In the genomic region with DNA sequence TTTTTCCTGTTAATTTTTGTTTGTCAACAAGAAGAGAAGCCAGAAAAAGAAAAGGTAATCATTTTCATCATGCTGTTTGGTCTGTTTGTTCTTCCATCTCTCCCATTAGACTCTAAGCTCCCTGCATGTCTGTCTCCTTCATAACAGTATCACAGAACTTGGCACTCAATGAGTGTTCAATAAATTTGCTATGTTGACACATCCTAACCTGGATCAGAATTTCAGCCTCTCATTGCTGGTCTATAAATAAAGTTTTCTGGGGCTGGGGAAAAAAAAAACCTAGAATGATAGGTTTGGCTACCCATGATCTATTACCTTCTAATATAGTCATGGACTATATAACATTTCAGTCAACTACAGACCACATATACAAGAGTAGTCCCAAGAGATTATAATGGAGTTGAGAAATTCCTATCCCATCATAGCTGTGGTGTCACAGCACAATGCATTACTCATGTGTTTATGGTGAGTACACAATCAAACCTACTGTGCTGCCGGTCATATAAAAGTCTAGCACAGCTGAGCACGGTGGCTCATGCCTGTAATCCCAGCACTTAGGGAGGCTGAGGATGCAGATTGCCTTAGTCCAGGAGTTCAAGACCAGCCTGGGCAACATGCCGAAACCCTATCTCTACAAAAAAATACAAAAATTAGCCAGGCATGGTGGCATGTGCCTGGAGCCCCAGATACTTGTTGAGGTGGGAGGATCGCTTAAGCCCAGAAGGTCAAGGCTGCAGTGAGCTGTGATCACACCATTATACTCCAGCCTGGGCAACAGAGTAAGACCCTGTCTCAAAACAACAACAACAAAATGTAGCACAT, we compare ENCODE assay signal across 11 cellular contexts. TPM values are rescaled to one million over a fixed set of nuclear protein-coding genes. Genes with fewer than 3 reads are reported as not detected.
A peak's percentile ranks its signal among the peaks of the same experiment; 100 is the strongest.
DNase-seq lines count a peak whose midpoint lies in the region; ATAC-seq and TF ChIP-seq lines count a peak whose summit lies in the region.
"Had no signal": no experiment of that assay in that cellular context is flagged by ENCODE, and none has a peak within 500 bp of the region (broad histone marks: within the 10 kb centered on the region; RNA-seq: fewer than 3 reads in every experiment).

No MANE protein-coding gene starts in this region.

- H2AFZ ChIP-seq in Loucy (ENCODE audit: low read length) (no peak overlapping the region), mesenchymal stem cell (ENCODE audit: low read depth, low read length) (no peak overlapping the region)
- H2AFZ ChIP-seq: parathyroid adenoma had no signal

- H3K79me1 ChIP-seq in mesenchymal stem cell (replicated peaks; ENCODE audit: low read length, poor library complexity, severe bottlenecking), result peaks cover 3% of the 10 kb centered on the region

- H3K36me3 ChIP-seq in BJ (ENCODE audit: control insufficient read depth, insufficient read depth, low read length), result no peaks in the 10 kb centered on the region
- H3K36me3 ChIP-seq in Loucy (ENCODE audit: insufficient read depth, low read length), result no peaks in the 10 kb centered on the region
- H3K36me3 ChIP-seq in mesenchymal stem cell (ENCODE audit: control insufficient read depth in 1 of 2, insufficient read depth in 2 of 2, low read depth in 1 of 2, low read length in 2 of 2), result no peaks in the 10 kb centered on the region
- H3K36me3 ChIP-seq: heart left ventricle had no signal

- no peak overlapping the region for H3K27ac ChIP-seq in mesenchymal stem cell (ENCODE audit: low read length, poor library complexity, severe bottlenecking)
- H3K27ac ChIP-seq: heart left ventricle, parathyroid adenoma had no signal

- H3K4me1 ChIP-seq in Loucy (ENCODE audit: insufficient read depth, low read length, poor library complexity, severe bottlenecking) (peaks cover 52% of the 10 kb centered on the region), mesenchymal stem cell (ENCODE audit: control insufficient read depth, insufficient read depth, low read depth, low read length) (peaks cover 11% of the 10 kb centered on the region)

- H3K9me3 ChIP-seq in Loucy (ENCODE audit: insufficient read depth, low read depth, low read length), result no peaks in the 10 kb centered on the region
- H3K9me3 ChIP-seq in mesenchymal stem cell (ENCODE audit: control insufficient read depth, low read length), result no peaks in the 10 kb centered on the region
- H3K9me3 ChIP-seq: heart left ventricle had no signal

- H3K9ac ChIP-seq in Loucy (ENCODE audit: low read depth, low read length, poor library complexity, severe bottlenecking) (peak overlapping the region; percentile 28), mesenchymal stem cell (ENCODE audit: low read length) (no peak overlapping the region)
- H3K9ac ChIP-seq: parathyroid adenoma had no signal

- peaks cover 98% of the 10 kb centered on the region for H3K79me2 ChIP-seq in Loucy (ENCODE audit: insufficient read depth, low read length)

- H2BK12ac ChIP-seq in mesenchymal stem cell (ENCODE audit: low read length in 2 of 2), result no peak overlapping the region

- DNase-seq in BJ (ENCODE audit: low read depth) (peak; percentile 19), brain pericyte (ENCODE audit: low read depth, low spot score) (peak; percentile 50), mesenchymal stem cell (peak; percentile 98), KG1 (lab: John Stamatoyannopoulos, UW) (no peak)
- no peak for DNase-seq in stimulated activated CD4-positive, alpha-beta T cell treated with anti-CD3 and anti-CD28 coated beads, Interleukin-4, amount 100 ng/mL, for 1 hour
- DNase-seq in activated effector memory CD4-positive, alpha-beta T cell treated with anti-CD3 and anti-CD28 coated beads, Interleukin-2, amount 50 U/mL, for 16 hours, result no peak
- DNase-seq: DMS 273 treated with DMSO at 0.1 percent for 48 hours, heart left ventricle had no signal

- ATAC-seq in HG03175 (IDR thresholded peaks at IDR 0.05; ENCODE audit: unreplicated experiment), result no peak
- ATAC-seq: heart left ventricle had no signal

- H4K91ac ChIP-seq in mesenchymal stem cell (ENCODE audit: low read length), result no peak overlapping the region

- H3K18ac ChIP-seq in mesenchymal stem cell (ENCODE audit: low read depth in 1 of 2, low read length in 2 of 2), result peak overlapping the region in 1 of 2 experiments; percentile 1

- no peaks in the 10 kb centered on the region for H3K9me2 ChIP-seq in Loucy (replicated peaks; ENCODE audit: low read depth, low read length)

- no peak overlapping the region for H2BK5ac ChIP-seq in mesenchymal stem cell (ENCODE audit: low read depth, low read length, poor library complexity, severe bottlenecking)

- H3K27me3 ChIP-seq in BJ (ENCODE audit: control insufficient read depth, insufficient read depth, low read length), result no peaks in the 10 kb centered on the region
- H3K27me3 ChIP-seq in Loucy (ENCODE audit: insufficient read depth, low read length, poor library complexity, severe bottlenecking), result no peaks in the 10 kb centered on the region
- no peaks in the 10 kb centered on the region for H3K27me3 ChIP-seq in mesenchymal stem cell (ENCODE audit: control insufficient read depth in 1 of 2, insufficient read depth in 1 of 2, low read length in 2 of 2)
- H3K27me3 ChIP-seq: heart left ventricle had no signal

- H3K14ac ChIP-seq in mesenchymal stem cell (ENCODE audit: low read length in 2 of 2), result no peak overlapping the region

- H3K4me2 ChIP-seq in Loucy (ENCODE audit: low read depth, low read length, poor library complexity, severe bottlenecking) (peak overlapping the region; percentile 59), mesenchymal stem cell (ENCODE audit: low read length, poor library complexity, severe bottlenecking) (no peak overlapping the region)

- H4K8ac ChIP-seq in mesenchymal stem cell (ENCODE audit: low read length), result peak overlapping the region; percentile 9

- CTCF ChIA-PET in BJ (lab: Yijun Ruan, JAX), result interaction anchor here (1.1 to 1.9 kb wide), 2 partner anchors 137 to 142 kb away, joined by 3 to 5 read pairs; no protein-coding TSS in a partner anchor

- H3K23ac ChIP-seq in mesenchymal stem cell (ENCODE audit: low read length in 2 of 2), result no peak overlapping the region

- POLR2A ChIA-PET in BJ (lab: Charles Lee), result interaction anchor here (0.7 kb wide), 1 partner anchor 28 kb away, joined by 5 read pairs; no protein-coding TSS in a partner anchor

- no peaks in the 10 kb centered on the region for H3F3A ChIP-seq in Loucy (ENCODE audit: low read depth)

- H3K4ac ChIP-seq in mesenchymal stem cell (ENCODE audit: low read depth in 1 of 2, low read length in 2 of 2), result no peak overlapping the region

- H3K4me3 ChIP-seq in BJ (ENCODE audit: low read depth, low read length), result no peak overlapping the region
- peak overlapping the region; percentile 6 for H3K4me3 ChIP-seq in Loucy (ENCODE audit: low read length, poor library complexity, severe bottlenecking)
- H3K4me3 ChIP-seq in mesenchymal stem cell (ENCODE audit: insufficient read depth in 1 of 2, low read depth in 1 of 2, low read length in 2 of 2), result no peak overlapping the region
- H3K4me3 ChIP-seq: heart left ventricle had no signal

- 42% methylated on average over 4 of the region's 4 CpGs for WGBS in mesenchymal stem cell

- no peak overlapping the region for H2BK15ac ChIP-seq in mesenchymal stem cell (ENCODE audit: low read depth, poor library complexity, severe bottlenecking)

- no peak overlapping the region for H2BK120ac ChIP-seq in mesenchymal stem cell (ENCODE audit: low read depth, low read length)

- H4K20me1 ChIP-seq in Loucy (ENCODE audit: insufficient read depth, low read length, poor library complexity, severe bottlenecking), result peaks cover 48% of the 10 kb centered on the region

- H2AK5ac ChIP-seq in mesenchymal stem cell (ENCODE audit: low read length, severe bottlenecking), result no peak overlapping the region

- no peak for TF ChIP-seq CTCF in BJ (IDR thresholded peaks at IDR 0.05; ENCODE audit: insufficient read depth, low read depth, low read length)
- no peak for TF ChIP-seq CTCF in Loucy (conservative IDR thresholded peaks at IDR 0.05; ENCODE audit: low read length)

RNA-seq across cellular contexts. Expression of a gene that starts 5.9 kb away (rescaled TPM):
- polyA plus RNA-seq in BJ (2011; rRNA removed), result 9.6 and 14.9 TPM in 2 replicates
- polyA minus RNA-seq in BJ (2011; rRNA and poly(A)+ RNA removed), result 12.1 and 12.5 TPM in 2 replicates
- 20.5 TPM for polyA plus RNA-seq in mesenchymal stem cell (2013, experiment 1 of 2)
- 20.3 TPM for polyA plus RNA-seq in mesenchymal stem cell (2013, experiment 2 of 2)

RNA-seq across cellular contexts. Expression of a gene that starts 39.3 kb away (rescaled TPM):
- polyA plus RNA-seq in BJ (2011; rRNA removed), result 2,590 and 3,048 TPM in 2 replicates
- 602 and 1,164 TPM in 2 replicates for polyA minus RNA-seq in BJ (2011; rRNA and poly(A)+ RNA removed)
- polyA plus RNA-seq in mesenchymal stem cell (2013, experiment 1 of 2), result 1,582 TPM
- polyA plus RNA-seq in mesenchymal stem cell (2013, experiment 2 of 2), result 1,567 TPM

Comparison
In these comparisons a context has a peak if more than half of its experiments do, and no peak if none do; other contexts are left out.
1. DNase-seq: peak in BJ (single experiment), brain pericyte (single experiment) and mesenchymal stem cell (single experiment); none in stimulated activated CD4-positive, alpha-beta T cell treated with anti-CD3 and anti-CD28 coated beads, Interleukin-4, amount 100 ng/mL, for 1 hour (single experiment), KG1 (single experiment) and activated effector memory CD4-positive, alpha-beta T cell treated with anti-CD3 and anti-CD28 coated beads, Interleukin-2, amount 50 U/mL, for 16 hours (single experiment).